8 cellular contexts compared by ENCODE assay signal in the genomic region with DNA sequence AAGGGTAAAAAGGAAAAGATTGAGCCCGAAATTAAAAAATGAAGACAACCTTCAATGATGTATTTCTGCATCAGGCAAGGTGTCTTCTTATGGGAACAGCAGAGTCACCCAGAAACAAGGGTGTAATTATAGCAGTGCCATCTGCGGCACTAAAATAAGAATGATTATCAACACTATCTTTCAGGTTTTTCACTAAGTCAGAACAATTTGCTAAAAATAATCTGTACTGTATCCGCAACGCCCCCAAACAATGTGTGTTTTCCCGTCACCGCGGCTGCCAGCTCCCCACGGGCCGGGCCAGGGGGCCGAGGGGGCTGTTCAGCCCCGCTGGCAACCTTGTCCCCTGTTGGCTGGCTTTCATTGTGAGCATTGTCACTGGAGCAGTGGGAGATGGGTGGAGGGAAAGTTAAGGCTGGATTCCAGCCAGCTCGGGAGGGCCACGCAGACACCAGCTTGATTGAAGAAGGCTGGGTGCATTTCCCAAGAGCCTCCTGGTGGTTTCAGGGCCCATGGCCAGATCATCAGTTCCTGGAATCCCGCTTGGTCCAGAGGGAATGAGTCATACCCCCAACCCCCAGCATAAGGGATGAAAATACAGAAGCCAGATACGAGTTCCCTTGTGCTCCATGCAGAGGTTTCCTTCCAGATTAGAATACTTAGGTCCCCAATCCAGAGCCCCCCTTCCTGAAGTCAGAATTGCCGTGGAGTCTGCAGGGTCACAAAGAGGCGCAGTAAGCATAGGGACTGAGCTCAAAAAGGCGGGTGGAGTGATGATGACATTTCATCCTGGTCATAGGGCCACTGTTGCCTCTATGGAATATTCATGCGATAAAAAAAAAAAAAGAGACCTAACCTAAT.
DNase-seq lines count a peak whose midpoint lies in the region; ATAC-seq and TF ChIP-seq lines count a peak whose summit lies in the region.

No MANE protein-coding gene starts in this region.

- BruUV-seq in Calu3 (replicated peaks; lab: Mats Ljungman, UMichigan): no TSS peak

- WGBS in lower leg skin, 2 donors: 25 to 31% methylated on average over 19 of the region's 19 CpGs

- peak; percentile 44 for ATAC-seq in HG02588 (IDR thresholded peaks at IDR 0.05; ENCODE audit: unreplicated experiment)
- ATAC-seq in upper lobe of right lung: peak; percentile 92

- DNase-seq in Calu3 (peak; percentile 20), NCI-H345 (lab: John Stamatoyannopoulos, UW) (peak; percentile 95), choroid plexus epithelial cell (ENCODE audit: low read depth) (peak; percentile 97), lower leg skin (ENCODE audit: low spot score in 2 of 2) (peak; percentile 73 to 93), upper lobe of right lung (peak; percentile 73)
- no peak for DNase-seq in activated CD4-positive, CD25-positive, alpha-beta regulatory T cell (lab: John Stamatoyannopoulos, UW)
- DNase-seq in activated naive CD4-positive, alpha-beta T cell (lab: John Stamatoyannopoulos, UW): no peak

- no peaks in the 10 kb centered on the region for H3K27me3 ChIP-seq in upper lobe of right lung

- no peaks in the 10 kb centered on the region for H3K36me3 ChIP-seq in upper lobe of right lung

- H3K4me3 ChIP-seq in choroid plexus epithelial cell (ENCODE audit: low read depth, low read length) (peak overlapping the region; percentile 23), lower leg skin (ENCODE audit: low read depth, poor library complexity, severe bottlenecking) (no peak overlapping the region), upper lobe of right lung (no peak overlapping the region)

- no peak for TF ChIP-seq CTCF in Calu3 (IDR thresholded peaks at IDR 0.05; ENCODE audit: unreplicated experiment)
- no peak for TF ChIP-seq CTCF in choroid plexus epithelial cell (conservative IDR thresholded peaks at IDR 0.05; ENCODE audit: low read depth, low read length)
- TF ChIP-seq CTCF in lower leg skin (IDR thresholded peaks at IDR 0.05): no peak
- TF ChIP-seq CTCF in upper lobe of right lung (IDR thresholded peaks at IDR 0.05): no peak

- no peaks in the 10 kb centered on the region for H3K36me3 Mint-ChIP-seq in Calu3 (ENCODE audit: insufficient read depth, unreplicated experiment)

- H3K4me1 ChIP-seq in upper lobe of right lung: peaks cover 20% of the 10 kb centered on the region

- no peaks in the 10 kb centered on the region for H3K9me3 ChIP-seq in upper lobe of right lung

- peak overlapping the region; percentile 34 for H3K27ac ChIP-seq in upper lobe of right lung

- CTCF ChIA-PET in Calu3 (lab: Charles Lee): no interaction called here

- H3K4me3 Mint-ChIP-seq in Calu3 (ENCODE audit: low read depth, unreplicated experiment): no peak overlapping the region

- no peak for TF ChIP-seq POLR2A in lower leg skin (IDR thresholded peaks at IDR 0.05)

- H3K27me3 Mint-ChIP-seq in Calu3 (ENCODE audit: unreplicated experiment): no peaks in the 10 kb centered on the region

- H3K27ac Mint-ChIP-seq in Calu3 (ENCODE audit: unreplicated experiment): no peak overlapping the region

- H3K4me1 Mint-ChIP-seq in Calu3 (ENCODE audit: low read depth, unreplicated experiment): no peaks in the 10 kb centered on the region

- intact Hi-C loops in Calu3 (cut with micrococcal nuclease; ENCODE audit: unreplicated experiment) (no loop called here), lower leg skin (cut with DNase I; ENCODE audit: low total_unique reads) (loop anchor here (10.0 kb wide), 1 partner anchor 58 kb away; no protein-coding TSS in a partner anchor), upper lobe of right lung (cut with DNase I) (no loop called here)

- H3K9me3 Mint-ChIP-seq in Calu3 (ENCODE audit: low read depth, unreplicated experiment): no peaks in the 10 kb centered on the region

Comparison
In these comparisons a context has a peak if more than half of its experiments do, and no peak if none do; other contexts are left out.
1. DNase-seq: peak in Calu3 (single experiment), NCI-H345 (single experiment), choroid plexus epithelial cell (single experiment), lower leg skin (2 of 2) and upper lobe of right lung (single experiment); none in activated CD4-positive, CD25-positive, alpha-beta regulatory T cell (0 of 4) and activated naive CD4-positive, alpha-beta T cell (0 of 4).